8 cellular contexts compared by ENCODE assay signal in the genomic region with DNA sequence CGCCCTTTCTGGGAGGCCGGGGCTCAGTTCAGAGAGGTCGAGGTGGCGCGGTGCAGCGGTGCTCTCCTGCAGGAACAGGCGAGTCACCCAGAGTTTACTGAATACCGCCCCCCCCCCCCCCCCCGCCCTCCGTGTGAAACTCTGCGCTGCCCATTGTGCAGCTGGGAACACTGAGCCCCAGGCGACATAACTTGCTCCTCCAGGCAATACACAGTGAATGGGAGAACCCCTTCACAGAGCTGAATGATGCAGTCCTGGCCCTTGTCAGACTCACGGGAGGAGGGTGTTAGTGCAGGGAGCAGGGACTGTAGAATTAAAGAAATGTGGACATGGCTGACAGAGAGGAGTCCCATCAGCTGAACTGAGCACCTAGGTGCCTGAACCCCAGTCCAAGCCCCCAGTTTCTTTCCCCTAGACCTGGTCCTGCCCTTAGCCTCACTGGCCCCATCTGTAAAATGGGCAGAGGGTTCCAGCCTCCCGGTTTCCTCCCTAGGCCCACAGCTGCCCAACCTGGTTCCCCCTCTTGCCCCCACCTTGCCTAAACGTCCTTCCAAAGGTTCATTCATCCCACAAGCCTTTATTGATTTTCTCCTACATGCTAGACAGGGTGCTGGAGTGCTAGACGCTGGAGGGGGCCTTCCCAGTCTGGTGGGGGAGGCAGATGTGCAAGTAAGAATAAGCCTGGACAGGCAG. TPM values are rescaled to one million over a fixed set of nuclear protein-coding genes. Genes with fewer than 3 reads are reported as not detected.
DNase-seq lines count a peak whose midpoint lies in the region; ATAC-seq, FAIRE-seq and TF ChIP-seq lines count a peak whose summit lies in the region.

No MANE protein-coding gene starts in this region.

- peak overlapping the region; percentile 16 for H3K4me3 Mint-ChIP-seq in activated CD4-positive, alpha-beta T cell treated with anti-CD3 and anti-CD28 coated beads for 36 hours
- H3K4me3 Mint-ChIP-seq in activated CD4-positive, alpha-beta T cell treated with anti-CD3 and anti-CD28 coated beads, Interleukin-2, amount 10 ng/mL, durations not matched to agents 7 days and 5 days = no peak overlapping the region
- peak overlapping the region; percentile 60 for H3K4me3 Mint-ChIP-seq in activated CD8-positive, alpha-beta T cell treated with anti-CD3 and anti-CD28 coated beads, Interleukin-2, amount 10 ng/mL, durations not matched to agents 7 days and 5 days

- no peaks in the 10 kb centered on the region for H3K9me3 ChIP-seq in keratinocyte (ENCODE audit: control insufficient read depth, low read depth, low read length)
- no peaks in the 10 kb centered on the region for H3K9me3 ChIP-seq in thyroid gland

- no peaks in the 10 kb centered on the region for H3K79me2 ChIP-seq in keratinocyte (ENCODE audit: control insufficient read depth, insufficient read depth, low read length)

- no peaks in the 10 kb centered on the region for H3K36me3 ChIP-seq in keratinocyte (ENCODE audit: control insufficient read depth in 2 of 2, extremely low read depth in 1 of 2, insufficient read depth in 2 of 2, low read length in 2 of 2)
- no peaks in the 10 kb centered on the region for H3K36me3 ChIP-seq in thyroid gland

- no peak overlapping the region for H3K27ac Mint-ChIP-seq in activated CD4-positive, alpha-beta T cell treated with anti-CD3 and anti-CD28 coated beads for 36 hours
- H3K27ac Mint-ChIP-seq in activated CD4-positive, alpha-beta T cell treated with anti-CD3 and anti-CD28 coated beads, Interleukin-2, amount 10 ng/mL, durations not matched to agents 7 days and 5 days = no peak overlapping the region
- no peak overlapping the region for H3K27ac Mint-ChIP-seq in activated CD8-positive, alpha-beta T cell treated with anti-CD3 and anti-CD28 coated beads, Interleukin-2, amount 10 ng/mL, durations not matched to agents 7 days and 5 days

- H3K4me3 ChIP-seq in keratinocyte (ENCODE audit: control insufficient read depth in 2 of 3, extremely low read depth in 1 of 3, insufficient read depth in 2 of 3, low read depth in 1 of 3, low read length in 3 of 3) = peak overlapping the region in 1 of 3 experiments; percentile 11
- peak overlapping the region in 2 of 3 donors; percentile 23 to 54 for H3K4me3 ChIP-seq in thyroid gland (replicated peaks in 1 of 3)

- H3K27me3 Mint-ChIP-seq in activated CD4-positive, alpha-beta T cell treated with anti-CD3 and anti-CD28 coated beads for 36 hours = peaks cover 51% of the 10 kb centered on the region
- peaks cover 46% of the 10 kb centered on the region for H3K27me3 Mint-ChIP-seq in activated CD4-positive, alpha-beta T cell treated with anti-CD3 and anti-CD28 coated beads, Interleukin-2, amount 10 ng/mL, durations not matched to agents 7 days and 5 days
- peaks cover 39% of the 10 kb centered on the region for H3K27me3 Mint-ChIP-seq in activated CD8-positive, alpha-beta T cell treated with anti-CD3 and anti-CD28 coated beads, Interleukin-2, amount 10 ng/mL, durations not matched to agents 7 days and 5 days (ENCODE audit: low read depth)

- POLR2A ChIA-PET in activated CD4-positive, alpha-beta T cell treated with anti-CD3 and anti-CD28 coated beads for 36 hours (lab: Charles Lee) = no interaction called here
- POLR2A ChIA-PET in activated CD4-positive, alpha-beta T cell treated with anti-CD3 and anti-CD28 coated beads, Interleukin-2, amount 10 ng/mL, durations not matched to agents 7 days and 5 days (lab: Charles Lee) = no interaction called here
- POLR2A ChIA-PET in activated CD8-positive, alpha-beta T cell treated with anti-CD3 and anti-CD28 coated beads, Interleukin-2, amount 10 ng/mL, durations not matched to agents 7 days and 5 days (lab: Charles Lee) = no interaction called here

- H3K4me1 Mint-ChIP-seq in activated CD4-positive, alpha-beta T cell treated with anti-CD3 and anti-CD28 coated beads for 36 hours = peaks cover 2% of the 10 kb centered on the region
- no peaks in the 10 kb centered on the region for H3K4me1 Mint-ChIP-seq in activated CD4-positive, alpha-beta T cell treated with anti-CD3 and anti-CD28 coated beads, Interleukin-2, amount 10 ng/mL, durations not matched to agents 7 days and 5 days
- peaks cover 7% of the 10 kb centered on the region for H3K4me1 Mint-ChIP-seq in activated CD8-positive, alpha-beta T cell treated with anti-CD3 and anti-CD28 coated beads, Interleukin-2, amount 10 ng/mL, durations not matched to agents 7 days and 5 days (ENCODE audit: low read depth)

- dilution Hi-C loops in keratinocyte (cut with MboI; ENCODE audit: extremely low pct_ligation_motif_present, low sequenced_read_pairs) = no loop called here

- H3K36me3 Mint-ChIP-seq in activated CD4-positive, alpha-beta T cell treated with anti-CD3 and anti-CD28 coated beads for 36 hours (ENCODE audit: low read depth) = no peaks in the 10 kb centered on the region
- H3K36me3 Mint-ChIP-seq in activated CD4-positive, alpha-beta T cell treated with anti-CD3 and anti-CD28 coated beads, Interleukin-2, amount 10 ng/mL, durations not matched to agents 7 days and 5 days (ENCODE audit: low read depth) = no peaks in the 10 kb centered on the region
- H3K36me3 Mint-ChIP-seq in activated CD8-positive, alpha-beta T cell treated with anti-CD3 and anti-CD28 coated beads, Interleukin-2, amount 10 ng/mL, durations not matched to agents 7 days and 5 days (ENCODE audit: low read depth) = no peaks in the 10 kb centered on the region

- no peak for TF ChIP-seq CTCF in keratinocyte (optimal IDR thresholded peaks at IDR 0.05 in 1 of 3, IDR thresholded peaks at IDR 0.05 in 1 of 3, conservative IDR thresholded peaks at IDR 0.05 in 1 of 3; ENCODE audit: extremely low read depth in 1 of 3, insufficient read depth in 2 of 3, low read length in 3 of 3)
- TF ChIP-seq CTCF in thyroid gland (IDR thresholded peaks at IDR 0.05) = no peak

- peak; percentile 32 for FAIRE-seq in keratinocyte (lab: Jason Lieb, UNC)

- no peaks in the 10 kb centered on the region for H3K9me1 ChIP-seq in keratinocyte (ENCODE audit: control insufficient read depth, extremely low read depth, insufficient read depth, low read length)

- H3K4me1 ChIP-seq in keratinocyte (ENCODE audit: control insufficient read depth, extremely low read depth, insufficient read depth, low read length) (peaks cover 17% of the 10 kb centered on the region), thyroid gland (peaks cover 53 to 73% of the 10 kb centered on the region in 2 donors)

- DNase-seq in activated CD4-positive, alpha-beta T cell treated with anti-CD3 and anti-CD28 coated beads for 36 hours = peak; percentile 15
- no peak for DNase-seq in activated CD4-positive, alpha-beta T cell treated with anti-CD3 and anti-CD28 coated beads, Interleukin-2, amount 10 ng/mL, durations not matched to agents 7 days and 5 days
- DNase-seq in activated CD8-positive, alpha-beta T cell treated with anti-CD3 and anti-CD28 coated beads, Interleukin-2, amount 10 ng/mL, durations not matched to agents 7 days and 5 days = no peak
- DNase-seq in keratinocyte (ENCODE audit: low read depth, low spot score) (no peak), thyroid gland (peak in 1 of 2 donors; percentile 48), caudate nucleus (lab: John Stamatoyannopoulos, UW) (no peak)
- DNase-seq in activated naive CD4-positive, alpha-beta T cell treated with Interleukin-2 at 50 U/mL for 16 hours = no peak

- no peaks in the 10 kb centered on the region for H4K20me1 ChIP-seq in keratinocyte (ENCODE audit: control insufficient read depth, extremely low read depth, insufficient read depth, low read length)

- CTCF ChIA-PET in activated CD4-positive, alpha-beta T cell treated with anti-CD3 and anti-CD28 coated beads for 36 hours (lab: Charles Lee) = interaction anchor here (0.8 kb wide), 1 partner anchor 218 kb away, joined by 3 read pairs; no protein-coding TSS in a partner anchor
- CTCF ChIA-PET in activated CD4-positive, alpha-beta T cell treated with anti-CD3 and anti-CD28 coated beads, Interleukin-2, amount 10 ng/mL, durations not matched to agents 7 days and 5 days (lab: Charles Lee) = interaction anchor here (0.6 kb wide), 1 partner anchor 543 kb away, joined by 5 read pairs; no protein-coding TSS in a partner anchor
- CTCF ChIA-PET in activated CD8-positive, alpha-beta T cell treated with anti-CD3 and anti-CD28 coated beads, Interleukin-2, amount 10 ng/mL, durations not matched to agents 7 days and 5 days (lab: Charles Lee) = interaction anchor here (1.5 kb wide), 1 partner anchor 40 kb away, joined by 3 read pairs; no protein-coding TSS in a partner anchor

- H3K27ac ChIP-seq in keratinocyte (ENCODE audit: control insufficient read depth, insufficient read depth, low read length) (no peak overlapping the region), thyroid gland (peak overlapping the region; percentile 90 to 97 (median 92)), caudate nucleus (ENCODE audit: low read depth, low read length) (no peak overlapping the region)

- no peaks in the 10 kb centered on the region for H3K9me3 Mint-ChIP-seq in activated CD4-positive, alpha-beta T cell treated with anti-CD3 and anti-CD28 coated beads for 36 hours (ENCODE audit: low read depth)
- H3K9me3 Mint-ChIP-seq in activated CD4-positive, alpha-beta T cell treated with anti-CD3 and anti-CD28 coated beads, Interleukin-2, amount 10 ng/mL, durations not matched to agents 7 days and 5 days = no peaks in the 10 kb centered on the region
- no peaks in the 10 kb centered on the region for H3K9me3 Mint-ChIP-seq in activated CD8-positive, alpha-beta T cell treated with anti-CD3 and anti-CD28 coated beads, Interleukin-2, amount 10 ng/mL, durations not matched to agents 7 days and 5 days (ENCODE audit: insufficient read depth)

- H2AFZ ChIP-seq in keratinocyte (ENCODE audit: control insufficient read depth, low read length) = peak overlapping the region; percentile 49

- intact Hi-C loops in activated CD4-positive, alpha-beta T cell treated with anti-CD3 and anti-CD28 coated beads for 36 hours (cut with DNase I, micrococcal nuclease) = loop anchor here in 1 of 2 experiments (10.0 kb wide), 1 partner anchor 396 kb away; no protein-coding TSS in a partner anchor
- intact Hi-C loops in thyroid gland (cut with DNase I) = no loop called here

- WGBS in thyroid gland, 2 donors = 17 to 22% methylated on average over 5 to 16 of the region's 16 CpGs

- peak; percentile 45 for ATAC-seq in activated CD4-positive, alpha-beta T cell treated with anti-CD3 and anti-CD28 coated beads for 36 hours
- ATAC-seq in activated CD8-positive, alpha-beta T cell treated with anti-CD3 and anti-CD28 coated beads, Interleukin-2, amount 10 ng/mL, durations not matched to agents 7 days and 5 days = peak; percentile 31
- no peak for ATAC-seq in HG02981 (IDR thresholded peaks at IDR 0.05; ENCODE audit: unreplicated experiment)

- TF ChIP-seq POLR2A in thyroid gland (IDR thresholded peaks at IDR 0.05) = no peak

- H3K27me3 ChIP-seq in keratinocyte (ENCODE audit: control insufficient read depth, extremely low read depth, insufficient read depth, low read length) (peaks cover 13% of the 10 kb centered on the region), thyroid gland (no peaks in the 10 kb centered on the region)

- H3K4me2 ChIP-seq in keratinocyte (ENCODE audit: control insufficient read depth, extremely low read depth, insufficient read depth, low read depth, low read length) = peak overlapping the region; percentile 67

- H3K9ac ChIP-seq in keratinocyte (ENCODE audit: control insufficient read depth, extremely low read depth, insufficient read depth, low read length) = no peak overlapping the region

RNA-seq across cellular contexts. Expression of a gene that starts 0.8 kb away (rescaled TPM):
- total RNA-seq in activated CD4-positive, alpha-beta T cell treated with anti-CD3 and anti-CD28 coated beads for 36 hours = not detected
- total RNA-seq in activated CD4-positive, alpha-beta T cell treated with anti-CD3 and anti-CD28 coated beads, Interleukin-2, amount 10 ng/mL, durations not matched to agents 7 days and 5 days = not detected
- total RNA-seq in activated CD8-positive, alpha-beta T cell treated with anti-CD3 and anti-CD28 coated beads, Interleukin-2, amount 10 ng/mL, durations not matched to agents 7 days and 5 days = not detected
- 0.01 to 0.03 TPM (median 0.01 TPM) in 3 replicates for polyA plus RNA-seq in keratinocyte
- polyA plus RNA-seq in keratinocyte (2011; ENCODE audit: low read depth) = not detected
- polyA plus RNA-seq in keratinocyte (2011; cell fraction: cytosol; rRNA removed) = 0.01 TPM in 1 of 2 replicates, not detected in the other
- 0.03 TPM in 1 of 2 replicates, not detected in the other for polyA plus RNA-seq in keratinocyte (2011; cell fraction: nucleus; rRNA removed)
- polyA plus RNA-seq in keratinocyte (2012; ENCODE audit: low replicate concordance) = 0.11 TPM in 1 of 2 replicates, not detected in the other
- polyA minus RNA-seq in keratinocyte = 0.16 TPM in 1 of 3 replicates, not detected in the others
- polyA minus RNA-seq in keratinocyte (2011; cell fraction: cytosol; rRNA and poly(A)+ RNA removed) = not detected
- polyA minus RNA-seq in keratinocyte (2011; cell fraction: nucleus; rRNA and poly(A)+ RNA removed) = not detected in 2 replicates
- total RNA-seq in thyroid gland = 10 to 100 TPM; 11.9 to 20.5 (median 15.3) TPM

Comparison
In these comparisons a context has a peak if more than half of its experiments do, and no peak if none do; other contexts are left out.
1. H3K27ac ChIP-seq: peak in thyroid gland (3 of 3); none in keratinocyte (single experiment) and caudate nucleus (single experiment).
2. RNA of a gene that starts 0.8 kb away (total RNA-seq): 11.9 to 20.5 TPM in thyroid gland; not detected in activated CD4-positive, alpha-beta T cell treated with anti-CD3 and anti-CD28 coated beads, Interleukin-2, amount 10 ng/mL, durations not matched to agents 7 days and 5 days, not detected in activated CD4-positive, alpha-beta T cell treated with anti-CD3 and anti-CD28 coated beads for 36 hours and not detected in activated CD8-positive, alpha-beta T cell treated with anti-CD3 and anti-CD28 coated beads, Interleukin-2, amount 10 ng/mL, durations not matched to agents 7 days and 5 days; every median in the first group is over 10 times any median in the second.